Comparison of ENCODE assay signal across 1 cellular context in the genomic region with DNA sequence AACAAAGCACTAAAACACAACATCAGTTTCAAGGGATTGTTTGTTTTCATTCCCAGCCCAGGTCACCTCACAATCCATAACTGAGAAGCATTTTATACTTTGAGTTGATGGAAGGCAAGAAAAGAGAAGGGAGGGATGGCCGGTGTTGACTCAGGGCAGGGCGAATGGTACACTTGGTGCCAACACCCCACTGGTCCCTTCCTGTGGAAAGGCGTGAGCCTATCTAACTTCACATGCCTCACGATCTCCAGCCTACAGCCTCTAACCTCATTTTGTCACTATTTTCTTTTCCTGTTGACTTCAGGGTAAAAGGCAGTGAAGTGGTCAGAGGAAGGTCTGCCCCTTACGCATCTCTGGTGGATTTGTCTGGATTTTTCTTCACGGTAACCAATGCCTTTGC.
TF ChIP-seq lines count a peak whose summit lies in the region.

No MANE protein-coding gene starts in this region.

TF ChIP-seq in GM23338, 12 proteins besides CTCF, POLR2A, EP300 and RAD21 (continued from another document):
- no peak for TF ChIP-seq REST (IDR thresholded peaks at IDR 0.05; ENCODE audit: unreplicated experiment)
- no peak for TF ChIP-seq JUNB (IDR thresholded peaks at IDR 0.05; ENCODE audit: unreplicated experiment)
- TF ChIP-seq POLR2AphosphoS5 (IDR thresholded peaks at IDR 0.05; ENCODE audit: low read depth): no peak
- no peak for TF ChIP-seq STAT1 (IDR thresholded peaks at IDR 0.05; ENCODE audit: unreplicated experiment)
- no peak for TF ChIP-seq ZNF331 (CRISPR knock-in tag; IDR thresholded peaks at IDR 0.05; ENCODE audit: low read depth)
- TF ChIP-seq, protein P1, sequence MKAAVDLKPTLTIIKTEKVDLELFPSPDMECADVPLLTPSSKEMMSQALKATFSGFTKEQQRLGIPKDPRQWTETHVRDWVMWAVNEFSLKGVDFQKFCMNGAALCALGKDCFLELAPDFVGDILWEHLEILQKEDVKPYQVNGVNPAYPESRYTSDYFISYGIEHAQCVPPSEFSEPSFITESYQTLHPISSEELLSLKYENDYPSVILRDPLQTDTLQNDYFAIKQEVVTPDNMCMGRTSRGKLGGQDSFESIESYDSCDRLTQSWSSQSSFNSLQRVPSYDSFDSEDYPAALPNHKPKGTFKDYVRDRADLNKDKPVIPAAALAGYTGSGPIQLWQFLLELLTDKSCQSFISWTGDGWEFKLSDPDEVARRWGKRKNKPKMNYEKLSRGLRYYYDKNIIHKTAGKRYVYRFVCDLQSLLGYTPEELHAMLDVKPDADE (IDR thresholded peaks at IDR 0.05): no peak
- no peak for TF ChIP-seq EZH2 (IDR thresholded peaks at IDR 0.05; ENCODE audit: low read depth, unreplicated experiment)
- TF ChIP-seq NANOG (IDR thresholded peaks at IDR 0.05; ENCODE audit: borderline replicate concordance): no peak
- TF ChIP-seq, protein P2, sequence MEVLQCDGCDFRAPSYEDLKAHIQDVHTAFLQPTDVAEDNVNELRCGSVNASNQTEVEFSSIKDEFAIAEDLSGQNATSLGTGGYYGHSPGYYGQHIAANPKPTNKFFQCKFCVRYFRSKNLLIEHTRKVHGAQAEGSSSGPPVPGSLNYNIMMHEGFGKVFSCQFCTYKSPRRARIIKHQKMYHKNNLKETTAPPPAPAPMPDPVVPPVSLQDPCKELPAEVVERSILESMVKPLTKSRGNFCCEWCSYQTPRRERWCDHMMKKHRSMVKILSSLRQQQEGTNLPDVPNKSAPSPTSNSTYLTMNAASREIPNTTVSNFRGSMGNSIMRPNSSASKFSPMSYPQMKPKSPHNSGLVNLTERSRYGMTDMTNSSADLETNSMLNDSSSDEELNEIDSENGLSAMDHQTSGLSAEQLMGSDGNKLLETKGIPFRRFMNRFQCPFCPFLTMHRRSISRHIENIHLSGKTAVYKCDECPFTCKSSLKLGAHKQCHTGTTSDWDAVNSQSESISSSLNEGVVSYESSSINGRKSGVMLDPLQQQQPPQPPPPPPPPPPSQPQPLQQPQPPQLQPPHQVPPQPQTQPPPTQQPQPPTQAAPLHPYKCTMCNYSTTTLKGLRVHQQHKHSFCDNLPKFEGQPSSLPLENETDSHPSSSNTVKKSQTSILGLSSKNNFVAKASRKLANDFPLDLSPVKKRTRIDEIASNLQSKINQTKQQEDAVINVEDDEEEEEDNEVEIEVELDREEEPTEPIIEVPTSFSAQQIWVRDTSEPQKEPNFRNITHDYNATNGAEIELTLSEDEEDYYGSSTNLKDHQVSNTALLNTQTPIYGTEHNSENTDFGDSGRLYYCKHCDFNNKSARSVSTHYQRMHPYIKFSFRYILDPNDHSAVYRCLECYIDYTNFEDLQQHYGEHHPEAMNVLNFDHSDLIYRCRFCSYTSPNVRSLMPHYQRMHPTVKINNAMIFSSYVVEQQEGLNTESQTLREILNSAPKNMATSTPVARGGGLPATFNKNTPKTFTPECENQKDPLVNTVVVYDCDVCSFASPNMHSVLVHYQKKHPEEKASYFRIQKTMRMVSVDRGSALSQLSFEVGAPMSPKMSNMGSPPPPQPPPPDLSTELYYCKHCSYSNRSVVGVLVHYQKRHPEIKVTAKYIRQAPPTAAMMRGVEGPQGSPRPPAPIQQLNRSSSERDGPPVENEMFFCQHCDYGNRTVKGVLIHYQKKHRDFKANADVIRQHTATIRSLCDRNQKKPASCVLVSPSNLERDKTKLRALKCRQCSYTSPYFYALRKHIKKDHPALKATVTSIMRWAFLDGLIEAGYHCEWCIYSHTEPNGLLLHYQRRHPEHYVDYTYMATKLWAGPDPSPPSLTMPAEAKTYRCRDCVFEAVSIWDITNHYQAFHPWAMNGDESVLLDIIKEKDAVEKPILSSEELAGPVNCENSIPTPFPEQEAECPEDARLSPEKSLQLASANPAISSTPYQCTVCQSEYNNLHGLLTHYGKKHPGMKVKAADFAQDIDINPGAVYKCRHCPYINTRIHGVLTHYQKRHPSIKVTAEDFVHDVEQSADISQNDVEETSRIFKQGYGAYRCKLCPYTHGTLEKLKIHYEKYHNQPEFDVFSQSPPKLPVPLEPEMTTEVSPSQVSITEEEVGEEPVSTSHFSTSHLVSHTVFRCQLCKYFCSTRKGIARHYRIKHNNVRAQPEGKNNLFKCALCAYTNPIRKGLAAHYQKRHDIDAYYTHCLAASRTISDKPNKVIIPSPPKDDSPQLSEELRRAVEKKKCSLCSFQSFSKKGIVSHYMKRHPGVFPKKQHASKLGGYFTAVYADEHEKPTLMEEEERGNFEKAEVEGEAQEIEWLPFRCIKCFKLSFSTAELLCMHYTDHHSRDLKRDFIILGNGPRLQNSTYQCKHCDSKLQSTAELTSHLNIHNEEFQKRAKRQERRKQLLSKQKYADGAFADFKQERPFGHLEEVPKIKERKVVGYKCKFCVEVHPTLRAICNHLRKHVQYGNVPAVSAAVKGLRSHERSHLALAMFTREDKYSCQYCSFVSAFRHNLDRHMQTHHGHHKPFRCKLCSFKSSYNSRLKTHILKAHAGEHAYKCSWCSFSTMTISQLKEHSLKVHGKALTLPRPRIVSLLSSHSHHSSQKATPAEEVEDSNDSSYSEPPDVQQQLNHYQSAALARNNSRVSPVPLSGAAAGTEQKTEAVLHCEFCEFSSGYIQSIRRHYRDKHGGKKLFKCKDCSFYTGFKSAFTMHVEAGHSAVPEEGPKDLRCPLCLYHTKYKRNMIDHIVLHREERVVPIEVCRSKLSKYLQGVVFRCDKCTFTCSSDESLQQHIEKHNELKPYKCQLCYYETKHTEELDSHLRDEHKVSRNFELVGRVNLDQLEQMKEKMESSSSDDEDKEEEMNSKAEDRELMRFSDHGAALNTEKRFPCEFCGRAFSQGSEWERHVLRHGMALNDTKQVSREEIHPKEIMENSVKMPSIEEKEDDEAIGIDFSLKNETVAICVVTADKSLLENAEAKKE (CRISPR knock-in tag; IDR thresholded peaks at IDR 0.05): no peak
- TF ChIP-seq CREB1 (CRISPR knock-in tag; IDR thresholded peaks at IDR 0.05; ENCODE audit: low read depth): no peak
